8 cellular contexts compared by ENCODE assay signal in the genomic region with DNA sequence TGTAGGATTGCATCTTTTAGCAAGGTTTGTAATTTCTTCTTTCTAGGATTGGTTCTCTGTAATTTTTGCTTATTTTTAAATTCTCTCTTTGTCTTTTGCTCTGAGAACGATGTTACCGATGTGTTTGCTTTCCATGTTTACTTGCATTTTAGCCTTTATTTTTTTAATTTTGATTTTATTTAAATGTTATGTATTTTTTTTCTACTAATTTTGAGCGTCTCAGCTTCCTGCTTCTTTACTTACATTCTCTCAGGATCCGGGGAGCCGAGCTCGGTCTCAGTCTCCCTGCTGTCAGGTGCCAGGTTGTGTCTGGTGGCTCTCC. TPM values are rescaled to one million over a fixed set of nuclear protein-coding genes. Genes with fewer than 3 reads are reported as not detected.
DNase-seq lines count a peak whose midpoint lies in the region; ATAC-seq and TF ChIP-seq lines count a peak whose summit lies in the region.

No MANE protein-coding gene starts in this region.

- H2AFZ ChIP-seq in hepatocyte, result peak overlapping the region; percentile 41

- H3K27me3 Mint-ChIP-seq in activated CD4-positive, alpha-beta memory T cell treated with anti-CD3 and anti-CD28 coated beads for 36 hours, result no peaks in the 10 kb centered on the region
- no peaks in the 10 kb centered on the region for H3K27me3 Mint-ChIP-seq in stimulated activated memory B cell treated with anti-CD40 and anti-IgM and Interleukin-4, amounts not matched to agents 10 μg/mL and 1 μg/mL and 100 μg/mL, for 72 hours

- H3K9me3 Mint-ChIP-seq in activated CD4-positive, alpha-beta memory T cell treated with anti-CD3 and anti-CD28 coated beads for 36 hours, result no peaks in the 10 kb centered on the region
- no peaks in the 10 kb centered on the region for H3K9me3 Mint-ChIP-seq in stimulated activated memory B cell treated with anti-CD40 and anti-IgM and Interleukin-4, amounts not matched to agents 10 μg/mL and 1 μg/mL and 100 μg/mL, for 72 hours

- no peaks in the 10 kb centered on the region for H4K20me1 ChIP-seq in hepatocyte (ENCODE audit: insufficient read depth, poor library complexity, severe bottlenecking)

- peak overlapping the region; percentile 93 for H3K27ac ChIP-seq in hepatocyte

- H3K4me1 Mint-ChIP-seq in activated CD4-positive, alpha-beta memory T cell treated with anti-CD3 and anti-CD28 coated beads for 36 hours (ENCODE audit: low read depth), result peaks cover 34% of the 10 kb centered on the region
- peaks cover 38% of the 10 kb centered on the region for H3K4me1 Mint-ChIP-seq in stimulated activated memory B cell treated with anti-CD40 and anti-IgM and Interleukin-4, amounts not matched to agents 10 μg/mL and 1 μg/mL and 100 μg/mL, for 72 hours

- no peaks in the 10 kb centered on the region for H3K9me2 ChIP-seq in hepatocyte (replicated peaks; ENCODE audit: insufficient read depth)

- H3K27me3 ChIP-seq in hepatocyte, result peaks cover 16% of the 10 kb centered on the region

- peaks cover 2% of the 10 kb centered on the region for H3K36me3 Mint-ChIP-seq in activated CD4-positive, alpha-beta memory T cell treated with anti-CD3 and anti-CD28 coated beads for 36 hours
- H3K36me3 Mint-ChIP-seq in stimulated activated memory B cell treated with anti-CD40 and anti-IgM and Interleukin-4, amounts not matched to agents 10 μg/mL and 1 μg/mL and 100 μg/mL, for 72 hours, result peaks cover 4% of the 10 kb centered on the region

- peak overlapping the region; percentile 97 for H3K4me3 Mint-ChIP-seq in activated CD4-positive, alpha-beta memory T cell treated with anti-CD3 and anti-CD28 coated beads for 36 hours
- peak overlapping the region; percentile 100 for H3K4me3 Mint-ChIP-seq in stimulated activated memory B cell treated with anti-CD40 and anti-IgM and Interleukin-4, amounts not matched to agents 10 μg/mL and 1 μg/mL and 100 μg/mL, for 72 hours

- ATAC-seq in stimulated activated memory B cell treated with anti-CD40 and anti-IgM and Interleukin-4, amounts not matched to agents 10 μg/mL and 1 μg/mL and 100 μg/mL, for 72 hours, result no peak
- no peak for ATAC-seq in HG02885 (IDR thresholded peaks at IDR 0.05; ENCODE audit: poor library complexity, unreplicated experiment)

- CTCF ChIA-PET in activated CD4-positive, alpha-beta memory T cell treated with anti-CD3 and anti-CD28 coated beads for 36 hours (lab: Charles Lee), result interaction anchor here (1.2 to 7.4 kb wide), 14 partner anchors 11 to 465 kb away, joined by 3 to 126 read pairs (median 8); partner anchors contain the start of genes ANXA2R, TMEM267 and ZNF131

- TF ChIP-seq CTCF in hepatocyte (IDR thresholded peaks at IDR 0.05; ENCODE audit: poor library complexity), result no peak

- peak overlapping the region; percentile 98 for H3K27ac Mint-ChIP-seq in activated CD4-positive, alpha-beta memory T cell treated with anti-CD3 and anti-CD28 coated beads for 36 hours
- peak overlapping the region; percentile 100 for H3K27ac Mint-ChIP-seq in stimulated activated memory B cell treated with anti-CD40 and anti-IgM and Interleukin-4, amounts not matched to agents 10 μg/mL and 1 μg/mL and 100 μg/mL, for 72 hours

- peaks cover 19% of the 10 kb centered on the region for H3K79me2 ChIP-seq in hepatocyte

- POLR2A ChIA-PET in activated CD4-positive, alpha-beta memory T cell treated with anti-CD3 and anti-CD28 coated beads for 36 hours (lab: Charles Lee), result interaction anchor here (1.2 to 5.9 kb wide), 11 partner anchors 11 to 465 kb away, joined by 3 to 93 read pairs (median 24); partner anchors contain the start of gene TMEM267

- H3K4me3 ChIP-seq in hepatocyte, result peak overlapping the region; percentile 73

- no peaks in the 10 kb centered on the region for H3K36me3 ChIP-seq in hepatocyte (replicated peaks; ENCODE audit: insufficient read depth, low read depth)

- H3K4me1 ChIP-seq in hepatocyte (ENCODE audit: insufficient read depth), result peaks cover 4% of the 10 kb centered on the region

- peak overlapping the region; percentile 96 for H3K4me2 ChIP-seq in hepatocyte

- intact Hi-C loops in activated CD4-positive, alpha-beta memory T cell treated with anti-CD3 and anti-CD28 coated beads for 36 hours (cut with micrococcal nuclease), result loop anchor here (1.0 to 5.0 kb wide), 5 partner anchors 46 to 1117 kb away; partner anchors contain the start of genes NIM1K, RIMOC1 and ZNF131

- DNase-seq in NCI-H526 treated with DMSO at 0.1 percent for 48 hours (lab: John Stamatoyannopoulos, UW), result peak; percentile 90
- no peak for DNase-seq in NCI-H526 (lab: John Stamatoyannopoulos, UW)
- DNase-seq in activated CD4-positive, alpha-beta memory T cell treated with anti-CD3 and anti-CD28 coated beads for 36 hours, result no peak
- DNase-seq in hepatocyte (ENCODE audit: low spot score), result no peak
- no peak for DNase-seq in DMS153 treated with DMSO at 0.1 percent for 48 hours (lab: John Stamatoyannopoulos, UW; ENCODE audit: unreplicated experiment)
- no peak for DNase-seq in NCI-H1417 (lab: John Stamatoyannopoulos, UW)

- WGBS in hepatocyte (ENCODE audit: low lambda C conversion rate, missing lambda C conversion rate), result 10% methylated on average over 6 of the region's 6 CpGs

- H3K9me3 ChIP-seq in hepatocyte (ENCODE audit: low read depth), result no peaks in the 10 kb centered on the region

RNA-seq across cellular contexts. Expression of gene ANXA2R, which starts 20.9 kb away (rescaled TPM):
- total RNA-seq in activated CD4-positive, alpha-beta memory T cell treated with anti-CD3 and anti-CD28 coated beads for 36 hours, result 1 to 10 TPM; 2.8 to 3.8 TPM
- total RNA-seq in hepatocyte, result 0.93 and 4.4 TPM in 2 replicates
- polyA plus RNA-seq in hepatocyte, result 3.2 and 4.5 TPM in 2 replicates
